8 cellular contexts compared by ENCODE assay signal in genomic region chr10:122567056-122567660, GRCh38. TPM values are rescaled to one million over a fixed set of nuclear protein-coding genes. Genes with fewer than 3 reads are reported as not detected.
A peak's percentile ranks its signal among the peaks of the same experiment; 100 is the strongest.
DNase-seq lines count a peak whose midpoint lies in the region; ATAC-seq and TF ChIP-seq lines count a peak whose summit lies in the region.

No MANE protein-coding gene starts in this region.

- H3K36me3 Mint-ChIP-seq in CD8-positive, alpha-beta T cell, result no peaks in the 10 kb centered on the region

- H3K27me3 Mint-ChIP-seq in CD8-positive, alpha-beta T cell (ENCODE audit: low read depth), result peaks cover 27% of the 10 kb centered on the region

- H3K27me3 ChIP-seq in CD8-positive, alpha-beta T cell (ENCODE audit: insufficient read depth, low read length), result no peaks in the 10 kb centered on the region
- no peaks in the 10 kb centered on the region for H3K27me3 ChIP-seq in vagina

- peak; percentile 47 for TF ChIP-seq CTCF in CD8-positive, alpha-beta T cell (IDR thresholded peaks at IDR 0.05)
- TF ChIP-seq CTCF in vagina (IDR thresholded peaks at IDR 0.05), result peak in 1 of 3 experiments; percentile 18

- POLR2A ChIA-PET in CD8-positive, alpha-beta T cell (lab: Charles Lee), result no interaction called here

- H3K36me3 ChIP-seq in CD8-positive, alpha-beta T cell (ENCODE audit: insufficient read depth, low read length), result no peaks in the 10 kb centered on the region
- H3K36me3 ChIP-seq in vagina, result no peaks in the 10 kb centered on the region

- DNase-seq in CD8-positive, alpha-beta T cell, result peak in 3 of 7 experiments; percentile 18 to 38 (median 24)
- peak; percentile 4 for DNase-seq in HCEC 1CT
- peak; percentile 51 to 59 for DNase-seq in activated CD4-positive, alpha-beta T cell treated with anti-CD3 and anti-CD28 coated beads, Interleukin-2, amount 50 U/mL, for 48 hours
- DNase-seq in cardiac septum (ENCODE audit: low spot score), result peak; percentile 63
- peak; percentile 57 for DNase-seq in stimulated activated naive CD8-positive, alpha-beta T cell treated with anti-CD3 and anti-CD28 coated beads, Interleukin-15, Interleukin-2, amounts not matched to agents 100 U/mL and 50 U/mL, for 24 hours
- no peak for DNase-seq in vagina (ENCODE audit: extremely low spot score in 2 of 2)
- DNase-seq in SW 1271 (lab: John Stamatoyannopoulos, UW), result no peak

- H3K4me3 Mint-ChIP-seq in CD8-positive, alpha-beta T cell, result no peak overlapping the region

- H3K4me1 ChIP-seq in CD8-positive, alpha-beta T cell (ENCODE audit: insufficient read depth, low read length), result no peaks in the 10 kb centered on the region
- peaks cover 7% of the 10 kb centered on the region for H3K4me1 ChIP-seq in vagina

- no peak overlapping the region for H3K27ac Mint-ChIP-seq in CD8-positive, alpha-beta T cell

- no peak for ATAC-seq in CD8-positive, alpha-beta T cell
- ATAC-seq in stimulated activated naive CD8-positive, alpha-beta T cell treated with anti-CD3 and anti-CD28 coated beads, Interleukin-15, Interleukin-2, amounts not matched to agents 100 U/mL and 50 U/mL, for 24 hours, result peak; percentile 55
- no peak for ATAC-seq in HG03095 (IDR thresholded peaks at IDR 0.05; ENCODE audit: unreplicated experiment)

- intact Hi-C loops in CD8-positive, alpha-beta T cell (cut with DNase I, micrococcal nuclease), result loop anchor here (5.0 kb wide), 2 partner anchors 130 to 990 kb away; no protein-coding TSS in a partner anchor
- intact Hi-C loops in cardiac septum (cut with DNase I), result loop anchor here (2.0 to 5.0 kb wide), 4 partner anchors 45 to 224 kb away; no protein-coding TSS in a partner anchor
- intact Hi-C loops in vagina (cut with DNase I), result loop anchor here (10.0 kb wide), 2 partner anchors 102 to 272 kb away; partner anchors contain the start of gene HTRA1

- H3K9me3 ChIP-seq in CD8-positive, alpha-beta T cell (ENCODE audit: low read length), result no peaks in the 10 kb centered on the region
- H3K9me3 ChIP-seq in vagina, result no peaks in the 10 kb centered on the region

- no peaks in the 10 kb centered on the region for H3K9me3 Mint-ChIP-seq in CD8-positive, alpha-beta T cell

- no peak for TF ChIP-seq POLR2A in vagina (IDR thresholded peaks at IDR 0.05)

- no peak overlapping the region for H3K4me3 ChIP-seq in CD8-positive, alpha-beta T cell (ENCODE audit: low read depth, low read length)
- no peak overlapping the region for H3K4me3 ChIP-seq in vagina

- H3K4me1 Mint-ChIP-seq in CD8-positive, alpha-beta T cell (ENCODE audit: low read depth), result peaks cover 5% of the 10 kb centered on the region

- H3K27ac ChIP-seq in CD8-positive, alpha-beta T cell (ENCODE audit: low read depth, low read length), result no peak overlapping the region
- no peak overlapping the region for H3K27ac ChIP-seq in vagina

- CTCF ChIA-PET in CD8-positive, alpha-beta T cell (lab: Charles Lee), result interaction anchor here (0.6 to 7.8 kb wide), 15 partner anchors 10 to 992 kb away, joined by 3 to 107 read pairs (median 7); no protein-coding TSS in a partner anchor

RNA-seq across cellular contexts. Expression of gene DMBT1, which starts 6.6 kb away (rescaled TPM):
- total RNA-seq in CD8-positive, alpha-beta T cell, result not detected
- total RNA-seq in cardiac septum (0.08 TPM), vagina (not detected)

Comparison
In these comparisons a context has a peak if more than half of its experiments do, and no peak if none do; other contexts are left out.
1. DNase-seq: peak in HCEC 1CT (single experiment), activated CD4-positive, alpha-beta T cell treated with anti-CD3 and anti-CD28 coated beads, Interleukin-2, amount 50 U/mL, for 48 hours (2 of 2), cardiac septum (single experiment) and stimulated activated naive CD8-positive, alpha-beta T cell treated with anti-CD3 and anti-CD28 coated beads, Interleukin-15, Interleukin-2, amounts not matched to agents 100 U/mL and 50 U/mL, for 24 hours (single experiment); none in vagina (0 of 2) and SW 1271 (0 of 2).